Comparison of ENCODE assay signal across 25 cellular contexts in genomic region chr2:141711627-141712026, GRCh38.
"Had no signal": no experiment of that assay in that cellular context is flagged by ENCODE, and none has a peak within 500 bp of the region (broad histone marks: within the 10 kb centered on the region; RNA-seq: fewer than 3 reads in every experiment).

No MANE protein-coding gene starts in this region.

- H2AFZ ChIP-seq: neural progenitor cell, parathyroid adenoma had no signal

- H3K27me3 ChIP-seq: gastrocnemius medialis, neural progenitor cell, spleen, tibial artery, upper lobe of left lung, uterus had no signal

- H3K36me3 ChIP-seq: gastrocnemius medialis, neural progenitor cell, spleen, tibial artery, upper lobe of left lung, uterus had no signal

- H3K79me2 ChIP-seq: parathyroid adenoma had no signal

- H3K4me3 ChIP-seq: coronary artery, gastrocnemius medialis, neural progenitor cell, psoas muscle, spleen, tibial artery, upper lobe of left lung, uterus had no signal

- ATAC-seq: gastrocnemius medialis; left cardiac atrium; natural killer cell; psoas muscle; sciatic nerve; stimulated activated memory B cell treated with anti-CD40 and anti-IgM and Interleukin-4, amounts not matched to agents 10 μg/mL and 1 μg/mL and 100 μg/mL, for 72 hours had no signal

- H3K9ac ChIP-seq: neural progenitor cell, parathyroid adenoma had no signal

- H3K9me3 Mint-ChIP-seq: endodermal cell, neural progenitor cell had no signal

- H3K4me1 Mint-ChIP-seq: natural killer cell; stimulated activated memory B cell treated with anti-CD40 and anti-IgM and Interleukin-4, amounts not matched to agents 10 μg/mL and 1 μg/mL and 100 μg/mL, for 72 hours had no signal

- H3K4me1 ChIP-seq: gastrocnemius medialis, neural progenitor cell, psoas muscle, spleen, tibial artery, upper lobe of left lung, uterus had no signal

- H3K27me3 Mint-ChIP-seq: stimulated activated memory B cell treated with anti-CD40 and anti-IgM and Interleukin-4, amounts not matched to agents 10 μg/mL and 1 μg/mL and 100 μg/mL, for 72 hours; stimulated activated naive CD8-positive, alpha-beta T cell treated with anti-CD3 and anti-CD28 coated beads, Interleukin-15, Interleukin-2, amounts not matched to agents 100 ng/mL and 50 ng/mL, for 24 hours had no signal

- H3K4me2 ChIP-seq: neural progenitor cell had no signal

- H3K27ac ChIP-seq: coronary artery, gastrocnemius medialis, neural progenitor cell, parathyroid adenoma, psoas muscle, spleen, tibial artery, upper lobe of left lung, uterus had no signal

- H3K27ac Mint-ChIP-seq: endodermal cell; natural killer cell; neural progenitor cell; stimulated activated memory B cell treated with anti-CD40 and anti-IgM and Interleukin-4, amounts not matched to agents 10 μg/mL and 1 μg/mL and 100 μg/mL, for 72 hours; stimulated activated naive CD8-positive, alpha-beta T cell treated with anti-CD3 and anti-CD28 coated beads, Interleukin-15, Interleukin-2, amounts not matched to agents 100 ng/mL and 50 ng/mL, for 24 hours had no signal

- FAIRE-seq: kidney had no signal

- DNase-seq: cerebellar nuclear complex; effector CD4-positive, alpha-beta T cell; endodermal cell; erythroblast; gastrocnemius medialis; kidney; left cardiac atrium; mammary epithelial cell; natural killer cell; nucleus accumbens; psoas muscle; retina; spleen; stimulated activated CD4-positive, alpha-beta T cell treated with anti-CD3 and anti-CD28 coated beads, Interleukin-15, amount 100 ng/mL, for 24 hours; stimulated activated CD4-positive, alpha-beta T cell treated with anti-CD3 and anti-CD28 coated beads, Interleukin-1b, Interleukin-23, amount 100 ng/mL, for 48 hours; stimulated activated CD4-positive, alpha-beta T cell treated with anti-CD3 and anti-CD28 coated beads, Interleukin-4, amount 100 ng/mL, for 24 hours; tibial artery; upper lobe of left lung; uterus had no signal

- H3K36me3 Mint-ChIP-seq: natural killer cell; neural progenitor cell; stimulated activated memory B cell treated with anti-CD40 and anti-IgM and Interleukin-4, amounts not matched to agents 10 μg/mL and 1 μg/mL and 100 μg/mL, for 72 hours had no signal

- H3K9me3 ChIP-seq: gastrocnemius medialis, psoas muscle, spleen, tibial artery, upper lobe of left lung, uterus had no signal

- H3K4me3 Mint-ChIP-seq: endodermal cell; natural killer cell; neural progenitor cell; stimulated activated memory B cell treated with anti-CD40 and anti-IgM and Interleukin-4, amounts not matched to agents 10 μg/mL and 1 μg/mL and 100 μg/mL, for 72 hours; stimulated activated naive CD8-positive, alpha-beta T cell treated with anti-CD3 and anti-CD28 coated beads, Interleukin-15, Interleukin-2, amounts not matched to agents 100 ng/mL and 50 ng/mL, for 24 hours had no signal
